ENCODE assay signal across 1 cellular context in the genomic region with DNA sequence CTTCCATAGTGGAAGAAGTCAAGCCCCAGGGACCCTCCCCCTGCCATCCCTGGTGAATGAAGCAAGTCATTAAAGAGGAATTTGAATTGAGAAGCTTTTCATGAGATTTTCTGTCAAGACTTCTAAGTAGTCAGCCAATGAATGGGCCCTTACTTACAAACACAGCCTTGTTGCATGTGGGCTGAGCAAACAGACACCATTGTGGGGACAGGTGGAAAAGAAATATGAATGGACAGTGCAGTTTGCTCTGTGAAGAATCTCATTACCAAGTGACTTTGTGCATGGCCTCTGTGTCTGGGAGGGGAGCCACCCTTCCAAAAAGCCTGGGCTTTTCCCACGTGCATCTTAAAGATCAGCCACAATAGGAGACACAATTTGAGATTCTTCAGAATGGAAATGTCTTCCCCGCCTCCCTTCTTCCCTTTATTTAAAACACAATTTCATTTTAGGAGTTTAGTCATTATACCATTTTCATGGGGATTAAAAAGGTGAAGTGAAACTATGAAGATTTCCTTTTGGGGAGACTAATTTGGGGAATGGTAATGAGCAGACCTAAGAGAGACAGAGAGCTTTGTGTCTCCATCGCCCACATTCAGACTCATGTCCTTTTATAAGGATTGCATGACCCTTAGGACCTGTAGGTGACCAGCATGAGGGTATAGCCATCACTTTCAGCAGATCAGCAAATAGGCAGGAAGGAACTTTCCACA.
TF ChIP-seq lines count a peak whose summit lies in the region.

No MANE protein-coding gene starts in this region.

TF ChIP-seq in GM12878, 131 proteins besides CTCF, POLR2A, EP300 and RAD21 (continues in another document):
- TF ChIP-seq IKZF2 (IDR thresholded peaks at IDR 0.05) (peak; percentile 66 to 67), ZSCAN29 (IDR thresholded peaks at IDR 0.05) (no peak), MTA2 (IDR thresholded peaks at IDR 0.05; ENCODE audit: low read depth) (peak; percentile 71), NR2C2 (IDR thresholded peaks at IDR 0.05; ENCODE audit: borderline replicate concordance, control insufficient read depth, insufficient read length, low read depth) (no peak), ZNF217 (IDR thresholded peaks at IDR 0.05) (peak; percentile 86; the same call in 1 of the 2 replicates), TCF7 (IDR thresholded peaks at IDR 0.05; ENCODE audit: borderline replicate concordance) (no peak), CHD1 (IDR thresholded peaks at IDR 0.05; ENCODE audit: low read depth, low read length) (no peak), TARDBP (IDR thresholded peaks at IDR 0.05; ENCODE audit: borderline replicate concordance) (no peak), BCL11A (IDR thresholded peaks at IDR 0.05; ENCODE audit: low read depth, low read length) (peak; percentile 28; the same call in 1 of the 2 replicates), SMAD1 (IDR thresholded peaks at IDR 0.05; ENCODE audit: low read depth, partially characterized antibody) (no peak), BACH1 (IDR thresholded peaks at IDR 0.05; ENCODE audit: borderline replicate concordance) (no peak), MXI1 (IDR thresholded peaks at IDR 0.05; ENCODE audit: low read depth, low read length) (no peak), SPI1 (IDR thresholded peaks at IDR 0.05; ENCODE audit: borderline replicate concordance, insufficient read depth, low read depth, low read length) (peak; percentile 56; the same call in 1 of the 2 replicates), MEF2B (IDR thresholded peaks at IDR 0.05; ENCODE audit: partially characterized antibody, poor library complexity, severe bottlenecking) (peak; percentile 70), MYB (IDR thresholded peaks at IDR 0.05; ENCODE audit: borderline replicate concordance, low read depth, low read length) (no peak), FOXM1 (IDR thresholded peaks at IDR 0.05; ENCODE audit: low read depth, low read length) (peak; percentile 81; the same call in 1 of the 2 replicates), RAD51 (IDR thresholded peaks at IDR 0.05) (no peak), HDAC6 (IDR thresholded peaks at IDR 0.05; ENCODE audit: unreplicated experiment) (no peak), RUNX3 (IDR thresholded peaks at IDR 0.05; ENCODE audit: low read length) (peak; percentile 71), FOXK2 (IDR thresholded peaks at IDR 0.05) (no peak), MTA3 (IDR thresholded peaks at IDR 0.05; ENCODE audit: borderline replicate concordance, low read length) (no peak), RB1 (IDR thresholded peaks at IDR 0.05; ENCODE audit: borderline replicate concordance) (no peak), IKZF1 (conservative IDR thresholded peaks at IDR 0.05) (peak; percentile 74), NR2F1 (conservative IDR thresholded peaks at IDR 0.05) (peak; percentile 61), SRF (IDR thresholded peaks at IDR 0.05; ENCODE audit: low read depth in 2 of 2, low read length in 2 of 2) (no peak), ESRRA (IDR thresholded peaks at IDR 0.05; ENCODE audit: low read length) (no peak), SMC3 (IDR thresholded peaks at IDR 0.05; ENCODE audit: borderline replicate concordance, low read length) (no peak), TCF3 (IDR thresholded peaks at IDR 0.05; ENCODE audit: borderline replicate concordance, insufficient read depth, low read depth, low read length) (no peak), POU2F2 (IDR thresholded peaks at IDR 0.05; ENCODE audit: borderline replicate concordance, low read depth, low read length) (no peak), YY1 (IDR thresholded peaks at IDR 0.05; ENCODE audit: low read depth, low read length) (no peak), CREM (IDR thresholded peaks at IDR 0.05; ENCODE audit: low read depth) (peak; percentile 53; the same call in 1 of the 2 replicates), KLF5 (IDR thresholded peaks at IDR 0.05; ENCODE audit: partially characterized antibody) (no peak), ZZZ3 (IDR thresholded peaks at IDR 0.05; ENCODE audit: control insufficient read depth, insufficient read length, low read depth) (no peak), RFX5 (IDR thresholded peaks at IDR 0.05; ENCODE audit: low read depth, low read length) (no peak)
- TF ChIP-seq, protein P1, sequence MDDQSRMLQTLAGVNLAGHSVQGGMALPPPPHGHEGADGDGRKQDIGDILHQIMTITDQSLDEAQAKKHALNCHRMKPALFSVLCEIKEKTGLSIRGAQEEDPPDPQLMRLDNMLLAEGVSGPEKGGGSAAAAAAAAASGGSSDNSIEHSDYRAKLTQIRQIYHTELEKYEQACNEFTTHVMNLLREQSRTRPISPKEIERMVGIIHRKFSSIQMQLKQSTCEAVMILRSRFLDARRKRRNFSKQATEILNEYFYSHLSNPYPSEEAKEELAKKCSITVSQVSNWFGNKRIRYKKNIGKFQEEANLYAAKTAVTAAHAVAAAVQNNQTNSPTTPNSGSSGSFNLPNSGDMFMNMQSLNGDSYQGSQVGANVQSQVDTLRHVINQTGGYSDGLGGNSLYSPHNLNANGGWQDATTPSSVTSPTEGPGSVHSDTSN (IDR thresholded peaks at IDR 0.05; ENCODE audit: insufficient replicate concordance, low read depth, low read length), result no peak
- TF ChIP-seq, protein P2, sequence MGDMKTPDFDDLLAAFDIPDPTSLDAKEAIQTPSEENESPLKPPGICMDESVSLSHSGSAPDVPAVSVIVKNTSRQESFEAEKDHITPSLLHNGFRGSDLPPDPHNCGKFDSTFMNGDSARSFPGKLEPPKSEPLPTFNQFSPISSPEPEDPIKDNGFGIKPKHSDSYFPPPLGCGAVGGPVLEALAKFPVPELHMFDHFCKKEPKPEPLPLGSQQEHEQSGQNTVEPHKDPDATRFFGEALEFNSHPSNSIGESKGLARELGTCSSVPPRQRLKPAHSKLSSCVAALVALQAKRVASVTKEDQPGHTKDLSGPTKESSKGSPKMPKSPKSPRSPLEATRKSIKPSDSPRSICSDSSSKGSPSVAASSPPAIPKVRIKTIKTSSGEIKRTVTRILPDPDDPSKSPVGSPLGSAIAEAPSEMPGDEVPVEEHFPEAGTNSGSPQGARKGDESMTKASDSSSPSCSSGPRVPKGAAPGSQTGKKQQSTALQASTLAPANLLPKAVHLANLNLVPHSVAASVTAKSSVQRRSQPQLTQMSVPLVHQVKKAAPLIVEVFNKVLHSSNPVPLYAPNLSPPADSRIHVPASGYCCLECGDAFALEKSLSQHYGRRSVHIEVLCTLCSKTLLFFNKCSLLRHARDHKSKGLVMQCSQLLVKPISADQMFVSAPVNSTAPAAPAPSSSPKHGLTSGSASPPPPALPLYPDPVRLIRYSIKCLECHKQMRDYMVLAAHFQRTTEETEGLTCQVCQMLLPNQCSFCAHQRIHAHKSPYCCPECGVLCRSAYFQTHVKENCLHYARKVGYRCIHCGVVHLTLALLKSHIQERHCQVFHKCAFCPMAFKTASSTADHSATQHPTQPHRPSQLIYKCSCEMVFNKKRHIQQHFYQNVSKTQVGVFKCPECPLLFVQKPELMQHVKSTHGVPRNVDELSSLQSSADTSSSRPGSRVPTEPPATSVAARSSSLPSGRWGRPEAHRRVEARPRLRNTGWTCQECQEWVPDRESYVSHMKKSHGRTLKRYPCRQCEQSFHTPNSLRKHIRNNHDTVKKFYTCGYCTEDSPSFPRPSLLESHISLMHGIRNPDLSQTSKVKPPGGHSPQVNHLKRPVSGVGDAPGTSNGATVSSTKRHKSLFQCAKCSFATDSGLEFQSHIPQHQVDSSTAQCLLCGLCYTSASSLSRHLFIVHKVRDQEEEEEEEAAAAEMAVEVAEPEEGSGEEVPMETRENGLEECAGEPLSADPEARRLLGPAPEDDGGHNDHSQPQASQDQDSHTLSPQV (IDR thresholded peaks at IDR 0.05), result no peak
- TF ChIP-seq, protein P3, sequence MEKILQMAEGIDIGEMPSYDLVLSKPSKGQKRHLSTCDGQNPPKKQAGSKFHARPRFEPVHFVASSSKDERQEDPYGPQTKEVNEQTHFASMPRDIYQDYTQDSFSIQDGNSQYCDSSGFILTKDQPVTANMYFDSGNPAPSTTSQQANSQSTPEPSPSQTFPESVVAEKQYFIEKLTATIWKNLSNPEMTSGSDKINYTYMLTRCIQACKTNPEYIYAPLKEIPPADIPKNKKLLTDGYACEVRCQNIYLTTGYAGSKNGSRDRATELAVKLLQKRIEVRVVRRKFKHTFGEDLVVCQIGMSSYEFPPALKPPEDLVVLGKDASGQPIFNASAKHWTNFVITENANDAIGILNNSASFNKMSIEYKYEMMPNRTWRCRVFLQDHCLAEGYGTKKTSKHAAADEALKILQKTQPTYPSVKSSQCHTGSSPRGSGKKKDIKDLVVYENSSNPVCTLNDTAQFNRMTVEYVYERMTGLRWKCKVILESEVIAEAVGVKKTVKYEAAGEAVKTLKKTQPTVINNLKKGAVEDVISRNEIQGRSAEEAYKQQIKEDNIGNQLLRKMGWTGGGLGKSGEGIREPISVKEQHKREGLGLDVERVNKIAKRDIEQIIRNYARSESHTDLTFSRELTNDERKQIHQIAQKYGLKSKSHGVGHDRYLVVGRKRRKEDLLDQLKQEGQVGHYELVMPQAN (conservative IDR thresholded peaks at IDR 0.05), result no peak
- TF ChIP-seq, protein P4, sequence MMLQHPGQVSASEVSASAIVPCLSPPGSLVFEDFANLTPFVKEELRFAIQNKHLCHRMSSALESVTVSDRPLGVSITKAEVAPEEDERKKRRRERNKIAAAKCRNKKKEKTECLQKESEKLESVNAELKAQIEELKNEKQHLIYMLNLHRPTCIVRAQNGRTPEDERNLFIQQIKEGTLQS (IDR thresholded peaks at IDR 0.05; ENCODE audit: borderline replicate concordance, extremely low read depth, low read depth, low read length), result no peak
- TF ChIP-seq, protein P5, sequence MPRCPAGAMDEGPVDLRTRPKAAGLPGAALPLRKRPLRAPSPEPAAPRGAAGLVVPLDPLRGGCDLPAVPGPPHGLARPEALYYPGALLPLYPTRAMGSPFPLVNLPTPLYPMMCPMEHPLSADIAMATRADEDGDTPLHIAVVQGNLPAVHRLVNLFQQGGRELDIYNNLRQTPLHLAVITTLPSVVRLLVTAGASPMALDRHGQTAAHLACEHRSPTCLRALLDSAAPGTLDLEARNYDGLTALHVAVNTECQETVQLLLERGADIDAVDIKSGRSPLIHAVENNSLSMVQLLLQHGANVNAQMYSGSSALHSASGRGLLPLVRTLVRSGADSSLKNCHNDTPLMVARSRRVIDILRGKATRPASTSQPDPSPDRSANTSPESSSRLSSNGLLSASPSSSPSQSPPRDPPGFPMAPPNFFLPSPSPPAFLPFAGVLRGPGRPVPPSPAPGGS (IDR thresholded peaks at IDR 0.05; ENCODE audit: borderline replicate concordance, insufficient read depth, low read depth, low read length, poor library complexity, severe bottlenecking), result no peak
- TF ChIP-seq, protein P6, sequence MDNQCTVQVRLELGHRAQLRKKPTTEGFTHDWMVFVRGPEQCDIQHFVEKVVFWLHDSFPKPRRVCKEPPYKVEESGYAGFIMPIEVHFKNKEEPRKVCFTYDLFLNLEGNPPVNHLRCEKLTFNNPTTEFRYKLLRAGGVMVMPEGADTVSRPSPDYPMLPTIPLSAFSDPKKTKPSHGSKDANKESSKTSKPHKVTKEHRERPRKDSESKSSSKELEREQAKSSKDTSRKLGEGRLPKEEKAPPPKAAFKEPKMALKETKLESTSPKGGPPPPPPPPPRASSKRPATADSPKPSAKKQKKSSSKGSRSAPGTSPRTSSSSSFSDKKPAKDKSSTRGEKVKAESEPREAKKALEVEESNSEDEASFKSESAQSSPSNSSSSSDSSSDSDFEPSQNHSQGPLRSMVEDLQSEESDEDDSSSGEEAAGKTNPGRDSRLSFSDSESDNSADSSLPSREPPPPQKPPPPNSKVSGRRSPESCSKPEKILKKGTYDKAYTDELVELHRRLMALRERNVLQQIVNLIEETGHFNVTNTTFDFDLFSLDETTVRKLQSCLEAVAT (IDR thresholded peaks at IDR 0.05), result no peak
- TF ChIP-seq, protein P7, sequence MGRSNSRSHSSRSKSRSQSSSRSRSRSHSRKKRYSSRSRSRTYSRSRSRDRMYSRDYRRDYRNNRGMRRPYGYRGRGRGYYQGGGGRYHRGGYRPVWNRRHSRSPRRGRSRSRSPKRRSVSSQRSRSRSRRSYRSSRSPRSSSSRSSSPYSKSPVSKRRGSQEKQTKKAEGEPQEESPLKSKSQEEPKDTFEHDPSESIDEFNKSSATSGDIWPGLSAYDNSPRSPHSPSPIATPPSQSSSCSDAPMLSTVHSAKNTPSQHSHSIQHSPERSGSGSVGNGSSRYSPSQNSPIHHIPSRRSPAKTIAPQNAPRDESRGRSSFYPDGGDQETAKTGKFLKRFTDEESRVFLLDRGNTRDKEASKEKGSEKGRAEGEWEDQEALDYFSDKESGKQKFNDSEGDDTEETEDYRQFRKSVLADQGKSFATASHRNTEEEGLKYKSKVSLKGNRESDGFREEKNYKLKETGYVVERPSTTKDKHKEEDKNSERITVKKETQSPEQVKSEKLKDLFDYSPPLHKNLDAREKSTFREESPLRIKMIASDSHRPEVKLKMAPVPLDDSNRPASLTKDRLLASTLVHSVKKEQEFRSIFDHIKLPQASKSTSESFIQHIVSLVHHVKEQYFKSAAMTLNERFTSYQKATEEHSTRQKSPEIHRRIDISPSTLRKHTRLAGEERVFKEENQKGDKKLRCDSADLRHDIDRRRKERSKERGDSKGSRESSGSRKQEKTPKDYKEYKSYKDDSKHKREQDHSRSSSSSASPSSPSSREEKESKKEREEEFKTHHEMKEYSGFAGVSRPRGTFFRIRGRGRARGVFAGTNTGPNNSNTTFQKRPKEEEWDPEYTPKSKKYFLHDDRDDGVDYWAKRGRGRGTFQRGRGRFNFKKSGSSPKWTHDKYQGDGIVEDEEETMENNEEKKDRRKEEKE (IDR thresholded peaks at IDR 0.05), result no peak
- TF ChIP-seq, protein P8, sequence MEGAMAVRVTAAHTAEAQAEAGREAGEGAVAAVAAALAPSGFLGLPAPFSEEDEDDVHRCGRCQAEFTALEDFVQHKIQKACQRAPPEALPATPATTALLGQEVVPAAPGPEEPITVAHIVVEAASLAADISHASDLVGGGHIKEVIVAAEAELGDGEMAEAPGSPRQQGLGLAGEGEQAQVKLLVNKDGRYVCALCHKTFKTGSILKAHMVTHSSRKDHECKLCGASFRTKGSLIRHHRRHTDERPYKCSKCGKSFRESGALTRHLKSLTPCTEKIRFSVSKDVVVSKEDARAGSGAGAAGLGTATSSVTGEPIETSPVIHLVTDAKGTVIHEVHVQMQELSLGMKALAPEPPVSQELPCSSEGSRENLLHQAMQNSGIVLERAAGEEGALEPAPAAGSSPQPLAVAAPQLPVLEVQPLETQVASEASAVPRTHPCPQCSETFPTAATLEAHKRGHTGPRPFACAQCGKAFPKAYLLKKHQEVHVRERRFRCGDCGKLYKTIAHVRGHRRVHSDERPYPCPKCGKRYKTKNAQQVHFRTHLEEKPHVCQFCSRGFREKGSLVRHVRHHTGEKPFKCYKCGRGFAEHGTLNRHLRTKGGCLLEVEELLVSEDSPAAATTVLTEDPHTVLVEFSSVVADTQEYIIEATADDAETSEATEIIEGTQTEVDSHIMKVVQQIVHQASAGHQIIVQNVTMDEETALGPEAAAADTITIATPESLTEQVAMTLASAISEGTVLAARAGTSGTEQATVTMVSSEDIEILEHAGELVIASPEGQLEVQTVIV (IDR thresholded peaks at IDR 0.05; ENCODE audit: borderline replicate concordance, partially characterized antibody), result no peak
- TF ChIP-seq, protein P9, sequence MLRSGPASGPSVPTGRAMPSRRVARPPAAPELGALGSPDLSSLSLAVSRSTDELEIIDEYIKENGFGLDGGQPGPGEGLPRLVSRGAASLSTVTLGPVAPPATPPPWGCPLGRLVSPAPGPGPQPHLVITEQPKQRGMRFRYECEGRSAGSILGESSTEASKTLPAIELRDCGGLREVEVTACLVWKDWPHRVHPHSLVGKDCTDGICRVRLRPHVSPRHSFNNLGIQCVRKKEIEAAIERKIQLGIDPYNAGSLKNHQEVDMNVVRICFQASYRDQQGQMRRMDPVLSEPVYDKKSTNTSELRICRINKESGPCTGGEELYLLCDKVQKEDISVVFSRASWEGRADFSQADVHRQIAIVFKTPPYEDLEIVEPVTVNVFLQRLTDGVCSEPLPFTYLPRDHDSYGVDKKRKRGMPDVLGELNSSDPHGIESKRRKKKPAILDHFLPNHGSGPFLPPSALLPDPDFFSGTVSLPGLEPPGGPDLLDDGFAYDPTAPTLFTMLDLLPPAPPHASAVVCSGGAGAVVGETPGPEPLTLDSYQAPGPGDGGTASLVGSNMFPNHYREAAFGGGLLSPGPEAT (IDR thresholded peaks at IDR 0.05; ENCODE audit: low read depth), result 0 out of 2 replicates have a peak, but pooled peaks have one; percentile 27
